ENCODE assay signal across 8 cellular contexts in the genomic region with DNA sequence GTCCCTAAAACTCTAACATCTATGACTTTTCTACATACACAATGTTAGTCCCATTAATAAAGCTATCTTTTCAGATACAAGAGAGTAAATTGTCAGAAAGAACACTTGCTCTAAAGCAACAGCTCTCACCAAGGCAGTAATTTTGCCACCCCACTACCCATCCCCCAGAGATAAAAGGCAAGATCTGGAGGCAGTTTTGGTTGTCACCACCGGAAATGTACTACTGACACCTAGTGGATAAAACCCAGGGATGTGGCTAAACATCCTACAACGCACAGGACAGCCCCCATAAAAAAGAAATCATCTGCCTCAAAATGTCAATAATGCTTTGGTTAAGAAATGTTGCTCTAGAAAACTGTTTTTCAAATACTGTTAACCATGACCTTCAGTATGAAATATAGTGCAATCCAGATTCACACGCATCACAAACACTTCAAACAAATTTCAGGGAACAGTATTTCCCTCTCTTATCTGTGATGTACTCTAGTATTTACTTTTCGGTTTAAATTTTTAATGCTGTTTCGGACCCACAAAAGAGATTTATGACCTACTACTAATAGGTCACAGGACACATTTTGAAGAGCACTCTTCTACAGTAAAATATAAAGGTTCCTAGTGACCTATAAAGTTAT. TPM values are rescaled to one million over a fixed set of nuclear protein-coding genes. Genes with fewer than 3 reads are reported as not detected.
DNase-seq lines count a peak whose midpoint lies in the region; ATAC-seq and TF ChIP-seq lines count a peak whose summit lies in the region.

No MANE protein-coding gene starts in this region.

- H3K4me3 ChIP-seq in BJ (ENCODE audit: low read depth, low read length) (no peak overlapping the region), epithelial cell of esophagus (ENCODE audit: low read length) (no peak overlapping the region), thyroid gland (replicated peaks in 1 of 3) (no peak overlapping the region)

- H3K27me3 ChIP-seq in BJ (ENCODE audit: control insufficient read depth, insufficient read depth, low read length) (no peaks in the 10 kb centered on the region), thyroid gland (no peaks in the 10 kb centered on the region)

- 50 to 55% methylated on average over 5 of the region's 5 CpGs for WGBS in thyroid gland, 2 donors

- peaks cover 6% of the 10 kb centered on the region for H3K36me3 Mint-ChIP-seq in activated CD8-positive, alpha-beta T cell treated with anti-CD3 and anti-CD28 coated beads, Interleukin-2, amount 10 ng/mL, durations not matched to agents 7 days and 5 days (ENCODE audit: low read depth)
- no peaks in the 10 kb centered on the region for H3K36me3 Mint-ChIP-seq in natural killer cell treated with Interleukin-12 subunit alpha and Interleukin-12 subunit beta and Interleukin-15 and Interleukin-18, amount 100 ng/mL, for 72 hours

- no peak for TF ChIP-seq POLR2A in thyroid gland (IDR thresholded peaks at IDR 0.05)

- CTCF ChIA-PET in BJ (lab: Yijun Ruan, JAX), result interaction anchor here (0.7 to 1.2 kb wide), 4 partner anchors 12 to 419 kb away, joined by 3 to 4 read pairs (median 3); no protein-coding TSS in a partner anchor
- CTCF ChIA-PET in activated CD8-positive, alpha-beta T cell treated with anti-CD3 and anti-CD28 coated beads, Interleukin-2, amount 10 ng/mL, durations not matched to agents 7 days and 5 days (lab: Charles Lee), result interaction anchor here (0.6 to 2.2 kb wide), 28 partner anchors 11 to 420 kb away, joined by 3 to 9 read pairs (median 3); no protein-coding TSS in a partner anchor

- peak overlapping the region; percentile 67 for H3K27ac Mint-ChIP-seq in activated CD8-positive, alpha-beta T cell treated with anti-CD3 and anti-CD28 coated beads, Interleukin-2, amount 10 ng/mL, durations not matched to agents 7 days and 5 days
- peak overlapping the region; percentile 9 to 65 for H3K27ac Mint-ChIP-seq in natural killer cell treated with Interleukin-12 subunit alpha and Interleukin-12 subunit beta and Interleukin-15 and Interleukin-18, amount 100 ng/mL, for 72 hours

- peaks cover 49% of the 10 kb centered on the region for H3K4me1 Mint-ChIP-seq in activated CD8-positive, alpha-beta T cell treated with anti-CD3 and anti-CD28 coated beads, Interleukin-2, amount 10 ng/mL, durations not matched to agents 7 days and 5 days (ENCODE audit: low read depth)
- H3K4me1 Mint-ChIP-seq in natural killer cell treated with Interleukin-12 subunit alpha and Interleukin-12 subunit beta and Interleukin-15 and Interleukin-18, amount 100 ng/mL, for 72 hours (ENCODE audit: low read depth in 2 of 2), result peaks cover 36 to 47% of the 10 kb centered on the region in 2 donors

- POLR2A ChIA-PET in BJ (lab: Charles Lee), result no interaction called here
- POLR2A ChIA-PET in activated CD8-positive, alpha-beta T cell treated with anti-CD3 and anti-CD28 coated beads, Interleukin-2, amount 10 ng/mL, durations not matched to agents 7 days and 5 days (lab: Charles Lee), result no interaction called here

- peak overlapping the region; percentile 49 for H3K4me3 Mint-ChIP-seq in activated CD8-positive, alpha-beta T cell treated with anti-CD3 and anti-CD28 coated beads, Interleukin-2, amount 10 ng/mL, durations not matched to agents 7 days and 5 days
- H3K4me3 Mint-ChIP-seq in natural killer cell treated with Interleukin-12 subunit alpha and Interleukin-12 subunit beta and Interleukin-15 and Interleukin-18, amount 100 ng/mL, for 72 hours, result peak overlapping the region; percentile 39

- no peaks in the 10 kb centered on the region for H3K27me3 Mint-ChIP-seq in activated CD8-positive, alpha-beta T cell treated with anti-CD3 and anti-CD28 coated beads, Interleukin-2, amount 10 ng/mL, durations not matched to agents 7 days and 5 days (ENCODE audit: low read depth)
- no peaks in the 10 kb centered on the region for H3K27me3 Mint-ChIP-seq in natural killer cell treated with Interleukin-12 subunit alpha and Interleukin-12 subunit beta and Interleukin-15 and Interleukin-18, amount 100 ng/mL, for 72 hours

- ATAC-seq in GM18909 (IDR thresholded peaks at IDR 0.05; ENCODE audit: poor library complexity, unreplicated experiment) (peak; percentile 50), HG03520 (IDR thresholded peaks at IDR 0.05; ENCODE audit: unreplicated experiment) (peak; percentile 52)
- peak; percentile 68 for ATAC-seq in activated CD8-positive, alpha-beta T cell treated with anti-CD3 and anti-CD28 coated beads, Interleukin-2, amount 10 ng/mL, durations not matched to agents 7 days and 5 days
- ATAC-seq in natural killer cell treated with Interleukin-12 subunit alpha and Interleukin-12 subunit beta and Interleukin-15 and Interleukin-18, amount 100 ng/mL, for 72 hours, result peak; percentile 75 to 77

- H3K4me1 ChIP-seq in thyroid gland, result peaks cover 54 to 58% of the 10 kb centered on the region in 2 donors

- no peaks in the 10 kb centered on the region for H3K9me3 Mint-ChIP-seq in activated CD8-positive, alpha-beta T cell treated with anti-CD3 and anti-CD28 coated beads, Interleukin-2, amount 10 ng/mL, durations not matched to agents 7 days and 5 days (ENCODE audit: insufficient read depth)
- no peaks in the 10 kb centered on the region for H3K9me3 Mint-ChIP-seq in natural killer cell treated with Interleukin-12 subunit alpha and Interleukin-12 subunit beta and Interleukin-15 and Interleukin-18, amount 100 ng/mL, for 72 hours

- no peaks in the 10 kb centered on the region for H3K9me3 ChIP-seq in thyroid gland

- H3K27ac ChIP-seq in thyroid gland, result no peak overlapping the region

- intact Hi-C loops in thyroid gland (cut with DNase I), result no loop called here

- no peak for DNase-seq in BJ (ENCODE audit: low read depth)
- peak; percentile 61 for DNase-seq in NCI-H748 treated with DMSO at 0.1 percent for 48 hours (lab: John Stamatoyannopoulos, UW)
- DNase-seq in activated CD8-positive, alpha-beta T cell treated with anti-CD3 and anti-CD28 coated beads, Interleukin-2, amount 10 ng/mL, durations not matched to agents 7 days and 5 days, result peak; percentile 81
- DNase-seq in epithelial cell of esophagus (ENCODE audit: low read depth), result peak; percentile 66
- peak; percentile 78 for DNase-seq in natural killer cell treated with Interleukin-12 subunit alpha and Interleukin-12 subunit beta and Interleukin-15 and Interleukin-18, amount 100 ng/mL, for 72 hours (ENCODE audit: low spot score)
- peak; percentile 50 to 53 for DNase-seq in thyroid gland

- H3K36me3 ChIP-seq in BJ (ENCODE audit: control insufficient read depth, insufficient read depth, low read length) (no peaks in the 10 kb centered on the region), thyroid gland (no peaks in the 10 kb centered on the region)

- TF ChIP-seq CTCF in BJ (IDR thresholded peaks at IDR 0.05; ENCODE audit: insufficient read depth, low read depth, low read length) (peak; percentile 64), epithelial cell of esophagus (IDR thresholded peaks at IDR 0.05; ENCODE audit: insufficient read depth, low read depth, low read length, missing control alignments) (peak; percentile 81), thyroid gland (IDR thresholded peaks at IDR 0.05) (peak in 5 of 6 experiments; percentile 39 to 72 (median 65))

RNA-seq across cellular contexts. Expression of a gene that starts 5.1 kb away (rescaled TPM):
- 20.5 and 43.8 TPM in 2 replicates for polyA plus RNA-seq in BJ (2011; rRNA removed)
- 35.1 and 38.2 TPM in 2 replicates for polyA minus RNA-seq in BJ (2011; rRNA and poly(A)+ RNA removed)
- 10 to 100 TPM; 40.9 to 42.0 TPM for total RNA-seq in activated CD8-positive, alpha-beta T cell treated with anti-CD3 and anti-CD28 coated beads, Interleukin-2, amount 10 ng/mL, durations not matched to agents 7 days and 5 days
- 10 to 100 TPM; 50.5 to 73.9 TPM for total RNA-seq in natural killer cell treated with Interleukin-12 subunit alpha and Interleukin-12 subunit beta and Interleukin-15 and Interleukin-18, amount 100 ng/mL, for 72 hours
- total RNA-seq in thyroid gland, result 100 to 1,000 TPM; 154 to 246 (median 212) TPM

RNA-seq across cellular contexts. Expression of a gene that starts 31.6 kb away (rescaled TPM):
- 19.5 and 29.0 TPM in 2 replicates for polyA plus RNA-seq in BJ (2011; rRNA removed)
- 2.6 and 3.9 TPM in 2 replicates for polyA minus RNA-seq in BJ (2011; rRNA and poly(A)+ RNA removed)
- 10 to 100 TPM; 15.8 to 17.2 TPM for total RNA-seq in activated CD8-positive, alpha-beta T cell treated with anti-CD3 and anti-CD28 coated beads, Interleukin-2, amount 10 ng/mL, durations not matched to agents 7 days and 5 days
- total RNA-seq in natural killer cell treated with Interleukin-12 subunit alpha and Interleukin-12 subunit beta and Interleukin-15 and Interleukin-18, amount 100 ng/mL, for 72 hours, result 10 to 100 TPM; 10.7 to 11.0 TPM
- total RNA-seq in thyroid gland, result 10 to 100 TPM; 62.4 to 85.6 (median 73.2) TPM

RNA-seq across cellular contexts. Expression of a gene that starts 52.8 kb away (rescaled TPM):
- 38.5 and 39.1 TPM in 2 replicates for polyA plus RNA-seq in BJ (2011; rRNA removed)
- 3.3 and 5.8 TPM in 2 replicates for polyA minus RNA-seq in BJ (2011; rRNA and poly(A)+ RNA removed)
- total RNA-seq in activated CD8-positive, alpha-beta T cell treated with anti-CD3 and anti-CD28 coated beads, Interleukin-2, amount 10 ng/mL, durations not matched to agents 7 days and 5 days, result under 1 TPM; 0.60 to 0.71 TPM
- 1 to 10 TPM in 1 of 2 donors, under 1 TPM in 1; 0.39 to 1.5 TPM for total RNA-seq in natural killer cell treated with Interleukin-12 subunit alpha and Interleukin-12 subunit beta and Interleukin-15 and Interleukin-18, amount 100 ng/mL, for 72 hours
- 1 to 10 TPM; 2.0 to 7.5 (median 5.5) TPM for total RNA-seq in thyroid gland
